Comparison of ENCODE assay signal across 25 cellular contexts in the genomic region with DNA sequence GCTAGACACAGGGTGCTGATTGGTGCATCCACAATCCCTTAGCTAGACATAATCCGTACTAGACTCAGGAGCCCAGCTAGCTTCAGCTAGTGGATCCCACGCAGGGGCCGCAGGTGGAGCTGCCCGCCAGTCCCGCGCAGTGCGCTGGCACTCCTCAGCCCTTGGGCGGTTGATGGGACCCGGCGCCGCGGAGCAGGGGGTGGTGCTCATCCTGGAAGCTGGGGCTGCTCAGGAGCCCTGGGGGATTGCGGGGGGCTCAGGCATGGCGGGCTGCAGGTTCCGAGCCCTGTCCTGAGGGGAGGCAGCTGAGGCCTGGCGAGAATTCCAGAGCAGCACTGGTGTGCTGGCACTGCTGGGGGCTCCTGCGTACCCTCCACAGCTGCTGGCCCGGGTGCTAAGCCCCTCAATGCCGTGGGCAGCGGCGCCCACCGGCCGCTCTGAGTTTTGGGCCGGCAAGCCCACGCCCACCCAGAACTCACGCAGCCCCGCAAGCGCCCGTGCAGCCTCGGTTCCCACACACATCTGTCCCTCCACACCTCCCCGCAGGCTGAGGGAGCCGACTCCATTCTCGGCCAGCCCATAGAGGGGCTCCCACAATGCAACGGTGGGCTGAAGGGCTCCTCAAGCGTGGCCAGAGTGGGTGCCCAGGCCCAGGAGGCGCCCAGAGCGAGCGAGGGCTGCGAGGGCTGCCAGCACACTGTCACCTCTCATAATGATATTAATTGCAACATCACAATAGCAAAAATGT.
"Had no signal": no experiment of that assay in that cellular context is flagged by ENCODE, and none has a peak within 500 bp of the region (broad histone marks: within the 10 kb centered on the region; RNA-seq: fewer than 3 reads in every experiment).

No MANE protein-coding gene starts in this region.

- H3K4me3 Mint-ChIP-seq: natural killer cell; stimulated activated naive B cell treated with anti-CD40 and anti-IgM and Interleukin-4, amounts not matched to agents 10 μg/mL and 1 μg/mL and 100 μg/mL, for 72 hours had no signal

- H3K4me1 ChIP-seq: esophagus muscularis mucosa, foreskin keratinocyte, gastroesophageal sphincter, heart left ventricle, pancreas, stomach, tibial nerve, upper lobe of left lung, uterus had no signal

- H3K36me3 Mint-ChIP-seq: natural killer cell; stimulated activated naive B cell treated with anti-CD40 and anti-IgM and Interleukin-4, amounts not matched to agents 10 μg/mL and 1 μg/mL and 100 μg/mL, for 72 hours had no signal

- H3K4me2 ChIP-seq: smooth muscle cell had no signal

- ATAC-seq: foreskin keratinocyte; gastroesophageal sphincter; natural killer cell; pancreas; sciatic nerve; stimulated activated naive B cell treated with anti-CD40 and anti-IgM and Interleukin-4, amounts not matched to agents 10 μg/mL and 1 μg/mL and 100 μg/mL, for 72 hours had no signal

- H3K27me3 ChIP-seq: esophagus muscularis mucosa, foreskin keratinocyte, gastroesophageal sphincter, heart left ventricle, neutrophil, pancreas, stomach, tibial nerve, upper lobe of left lung, uterus had no signal

- H3K9me3 Mint-ChIP-seq: natural killer cell; stimulated activated naive B cell treated with anti-CD40 and anti-IgM and Interleukin-4, amounts not matched to agents 10 μg/mL and 1 μg/mL and 100 μg/mL, for 72 hours had no signal

- H3K27ac ChIP-seq: coronary artery, esophagus muscularis mucosa, foreskin keratinocyte, gastroesophageal sphincter, heart left ventricle, neutrophil, pancreas, stomach, thoracic aorta, tibial nerve, upper lobe of left lung, uterus had no signal

- H3K4me3 ChIP-seq: coronary artery, esophagus muscularis mucosa, gastroesophageal sphincter, heart left ventricle, pancreas, smooth muscle cell, stomach, thoracic aorta, tibial nerve, upper lobe of left lung, uterus had no signal

- H3K36me3 ChIP-seq: esophagus muscularis mucosa, gastroesophageal sphincter, heart left ventricle, neutrophil, pancreas, stomach, thoracic aorta, tibial nerve, upper lobe of left lung, uterus had no signal

- H3K27me3 Mint-ChIP-seq: progenitor cell of endocrine pancreas; stimulated activated naive B cell treated with anti-CD40 and anti-IgM and Interleukin-4, amounts not matched to agents 10 μg/mL and 1 μg/mL and 100 μg/mL, for 72 hours had no signal

- H3K9me3 ChIP-seq: esophagus muscularis mucosa, gastroesophageal sphincter, heart left ventricle, neutrophil, pancreas, stomach, thoracic aorta, tibial nerve, upper lobe of left lung, uterus had no signal

- FAIRE-seq: islet of Langerhans, pancreas had no signal

- H3K27ac Mint-ChIP-seq: natural killer cell; progenitor cell of endocrine pancreas; stimulated activated naive B cell treated with anti-CD40 and anti-IgM and Interleukin-4, amounts not matched to agents 10 μg/mL and 1 μg/mL and 100 μg/mL, for 72 hours had no signal

- DNase-seq: dermis blood vessel endothelial cell; effector memory CD4-positive, alpha-beta T cell; foreskin keratinocyte; hippocampal formation; kidney glomerular epithelial cell; mesendoderm; natural killer cell; stimulated activated CD4-positive, alpha-beta T cell treated with anti-CD3 and anti-CD28 coated beads, Interleukin-2, amount 100 ng/mL, for 24 hours; stimulated activated CD4-positive, alpha-beta T cell treated with anti-CD3 and anti-CD28 coated beads, Interleukin-4, amount 100 ng/mL, for 24 hours; stimulated activated naive B cell treated with anti-CD40 and anti-IgM and Interleukin-4, amounts not matched to agents 10 μg/mL and 1 μg/mL and 100 μg/mL, for 72 hours; stomach; uterus had no signal
